1 cellular context compared by ENCODE assay signal in genomic region chr1:153783233-153784190, GRCh38.
TF ChIP-seq lines count a peak whose summit lies in the region.

No MANE protein-coding gene starts in this region.

TF ChIP-seq in HEK293, 187 proteins besides CTCF, POLR2A, EP300 and RAD21 (continued from another document):
- TF ChIP-seq ZNF280C (tag by site-specific recombination; IDR thresholded peaks at IDR 0.05) (no peak), ZXDB (tag by site-specific recombination; IDR thresholded peaks at IDR 0.05) (peak; percentile 99), REPIN1 (tag by site-specific recombination; IDR thresholded peaks at IDR 0.05; ENCODE audit: low read depth) (0 out of 2 replicates have a peak, but pooled peaks have one; percentile 80), IKZF3 (tag by site-specific recombination; IDR thresholded peaks at IDR 0.05) (peak; percentile 29; the same call in 1 of the 2 replicates), PRDM6 (tag by site-specific recombination; IDR thresholded peaks at IDR 0.05) (peak; percentile 82), ZNF561 (tag by site-specific recombination; IDR thresholded peaks at IDR 0.05; ENCODE audit: borderline replicate concordance) (peak; percentile 84), ZNF398 (tag by site-specific recombination; IDR thresholded peaks at IDR 0.05) (0 out of 2 replicates have a peak, but pooled peaks have one; percentile 33), ZNF221 (tag by site-specific recombination; IDR thresholded peaks at IDR 0.05; ENCODE audit: borderline replicate concordance) (no peak), ZFP69B (tag by site-specific recombination; IDR thresholded peaks at IDR 0.05) (peak; percentile 79), ZNF548 (tag by site-specific recombination; IDR thresholded peaks at IDR 0.05) (no peak), ZNF121 (tag by site-specific recombination; IDR thresholded peaks at IDR 0.05) (peak; percentile 22; the same call in 1 of the 2 replicates), KLF8 (tag by site-specific recombination; IDR thresholded peaks at IDR 0.05) (peak; percentile 97), SCRT2 (tag by site-specific recombination; IDR thresholded peaks at IDR 0.05) (no peak), ZNF175 (tag by site-specific recombination; IDR thresholded peaks at IDR 0.05) (no peak), KLF1 (tag by site-specific recombination; IDR thresholded peaks at IDR 0.05) (peak; percentile 85), ZNF394 (tag by site-specific recombination; IDR thresholded peaks at IDR 0.05; ENCODE audit: borderline replicate concordance) (0 out of 2 replicates have a peak, but pooled peaks have one; percentile 53), ZNF600 (tag by site-specific recombination; IDR thresholded peaks at IDR 0.05) (peak; percentile 79), INSM2 (tag by site-specific recombination; IDR thresholded peaks at IDR 0.05) (0 out of 2 replicates have a peak, but pooled peaks have one; percentile 28), TRIM28 (IDR thresholded peaks at IDR 0.05; ENCODE audit: borderline replicate concordance, low read length) (no peak), KLF10 (tag by site-specific recombination; IDR thresholded peaks at IDR 0.05) (0 out of 2 replicates have a peak, but pooled peaks have one; percentile 45), ZNF362 (tag by site-specific recombination; IDR thresholded peaks at IDR 0.05) (0 out of 2 replicates have a peak, but pooled peaks have one; percentile 31), ZNF791 (tag by site-specific recombination; IDR thresholded peaks at IDR 0.05) (no peak), ZNF211 (tag by site-specific recombination; IDR thresholded peaks at IDR 0.05; ENCODE audit: low read depth) (no peak)
